In genomic region chr15:28848521-28848920, GRCh38 we compare ENCODE assay signal across 13 cellular contexts. TPM values are rescaled to one million over a fixed set of nuclear protein-coding genes. Genes with fewer than 3 reads are reported as not detected.
"Had no signal": no experiment of that assay in that cellular context is flagged by ENCODE, and none has a peak within 500 bp of the region (broad histone marks: within the 10 kb centered on the region; RNA-seq: fewer than 3 reads in every experiment).

Gene GOLGA6L7, minus strand, starts transcription at chr15:28848644. Its CDS starts 95 bp downstream, at chr15:28848549.

RNA-seq across cellular contexts. Expression of gene GOLGA6L7, which starts in this region (rescaled TPM):
- total RNA-seq: aorta; colonic mucosa; gastrocnemius medialis; heart left ventricle; left ventricle myocardium inferior; mammary epithelial cell; myocyte; posterior vena cava; spleen; T-helper 2 cell treated with Interferon-gamma antibody and Interleukin-4, amounts not matched to agents 100 ng/mL and 5 ng/mL, for 36 hours; transverse colon; uterus had no signal
- polyA plus RNA-seq: aorta, esophagus, heart left ventricle, mammary epithelial cell, spleen had no signal
